In the genomic region with DNA sequence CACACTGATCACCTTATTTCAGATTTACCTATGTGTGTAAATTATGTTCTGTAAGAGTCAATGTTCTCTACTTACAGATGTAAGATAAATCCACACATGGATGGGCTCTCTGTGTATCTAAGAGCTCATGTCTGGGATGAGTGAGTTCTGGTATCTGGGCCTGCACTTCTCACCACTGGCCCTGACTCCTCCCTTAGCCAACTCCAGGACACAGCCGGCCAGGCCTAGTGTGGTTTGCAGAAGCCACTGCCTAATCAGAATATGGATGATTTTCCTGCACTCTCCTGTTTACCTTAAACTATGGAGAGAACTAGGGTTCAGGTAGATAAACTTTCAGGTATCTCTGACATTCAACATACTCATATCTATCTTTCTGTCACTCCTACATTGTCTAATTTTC, we compare ENCODE assay signal across 17 cellular contexts.
DNase-seq lines count a peak whose midpoint lies in the region; ATAC-seq, FAIRE-seq and TF ChIP-seq lines count a peak whose summit lies in the region.
"Had no signal": no experiment of that assay in that cellular context is flagged by ENCODE, and none has a peak within 500 bp of the region (broad histone marks: within the 10 kb centered on the region; RNA-seq: fewer than 3 reads in every experiment).

No MANE protein-coding gene starts in this region.

- H3K27ac ChIP-seq in DOHH2 (ENCODE audit: low read depth, low read length) (no peak overlapping the region), OCI-LY1 (ENCODE audit: low read depth, low read length, poor library complexity, severe bottlenecking) (peak overlapping the region; percentile 14), small intestine (ENCODE audit: low read depth in 1 of 2, low read length in 1 of 2) (no peak overlapping the region)
- H3K27ac ChIP-seq: BLaER1, GM23248, HL-60 had no signal

- no peak overlapping the region for H2AFZ ChIP-seq in OCI-LY1 (ENCODE audit: low read length)
- H2AFZ ChIP-seq: GM23248 had no signal

- no peak for FAIRE-seq in small intestine (lab: Jason Lieb, UNC)
- FAIRE-seq: GM12878, GM19239 had no signal

- peak; percentile 6 for DNase-seq in kidney tubule cell (ENCODE audit: low spot score)
- DNase-seq in small intestine = peak; percentile 15
- DNase-seq in NCI-H1436 (lab: John Stamatoyannopoulos, UW) = no peak
- DNase-seq in MG63 = no peak
- DNase-seq: 8988T; CD4-positive, alpha-beta memory T cell; DMS79 treated with DMSO at 0.1 percent for 48 hours; EL; GM23248 had no signal

- H3K4me3 ChIP-seq in DOHH2 (ENCODE audit: low read length) (0 out of 2 replicates have a peak overlapping the region, but pooled peaks have one; percentile 13), OCI-LY1 (ENCODE audit: low read depth, low read length, poor library complexity, severe bottlenecking) (no peak overlapping the region), small intestine (ENCODE audit: low read depth in 1 of 2, low read length in 2 of 2) (no peak overlapping the region), MG63 (no peak overlapping the region)
- H3K4me3 ChIP-seq: BLaER1, GM12878, GM23248, HAP-1 had no signal

- H3K4me1 ChIP-seq in DOHH2 (ENCODE audit: control insufficient read depth, low read length) (peaks cover 23% of the 10 kb centered on the region), OCI-LY1 (ENCODE audit: insufficient read depth, low read length, severe bottlenecking) (peaks cover 35% of the 10 kb centered on the region), small intestine (ENCODE audit: control insufficient read depth in 2 of 2, insufficient read depth in 1 of 2, low read depth in 1 of 2, low read length in 1 of 2) (no peaks in the 10 kb centered on the region)
- H3K4me1 ChIP-seq: HAP-1 had no signal

- H3K9me2 ChIP-seq in DOHH2 (replicated peaks; ENCODE audit: control insufficient read depth, low read length) = no peaks in the 10 kb centered on the region
- no peaks in the 10 kb centered on the region for H3K9me2 ChIP-seq in OCI-LY1 (ENCODE audit: low read depth, low read length)

- no peak for ATAC-seq in HG02870 (IDR thresholded peaks at IDR 0.05; ENCODE audit: unreplicated experiment)

- no peaks in the 10 kb centered on the region for H4K20me1 ChIP-seq in DOHH2 (ENCODE audit: control insufficient read depth, insufficient read depth, low read depth, low read length)
- no peaks in the 10 kb centered on the region for H4K20me1 ChIP-seq in OCI-LY1 (ENCODE audit: insufficient read depth, low read length)
- H4K20me1 ChIP-seq: BLaER1 had no signal

- H3F3A ChIP-seq in DOHH2 (ENCODE audit: control insufficient read depth, insufficient read depth) (no peaks in the 10 kb centered on the region), OCI-LY1 (ENCODE audit: insufficient read depth, low read length) (no peaks in the 10 kb centered on the region)

- peaks cover 6% of the 10 kb centered on the region; the same call in 1 of the 2 replicates for H3K9me3 ChIP-seq in DOHH2 (ENCODE audit: control insufficient read depth, insufficient read depth, low read length)
- H3K9me3 ChIP-seq in OCI-LY1 (ENCODE audit: low read length) = no peaks in the 10 kb centered on the region
- H3K9me3 ChIP-seq in small intestine (ENCODE audit: control insufficient read depth, low read depth) = no peaks in the 10 kb centered on the region
- no peaks in the 10 kb centered on the region for H3K9me3 ChIP-seq in MG63
- H3K9me3 ChIP-seq: BLaER1, HAP-1 had no signal

- H3K79me2 ChIP-seq in DOHH2 (ENCODE audit: control insufficient read depth, low read length) = no peaks in the 10 kb centered on the region
- H3K79me2 ChIP-seq in OCI-LY1 (ENCODE audit: insufficient read depth, low read length) = no peaks in the 10 kb centered on the region

- H3K9ac ChIP-seq in OCI-LY1 (ENCODE audit: low read length) = no peak overlapping the region
- H3K9ac ChIP-seq: BLaER1, GM23248 had no signal

- no peaks in the 10 kb centered on the region for H3K27me3 ChIP-seq in DOHH2 (ENCODE audit: control insufficient read depth, low read length)
- H3K27me3 ChIP-seq in OCI-LY1 (ENCODE audit: insufficient read depth, low read length) = no peaks in the 10 kb centered on the region
- peaks cover 0 to 4% of the 10 kb centered on the region in 2 donors for H3K27me3 ChIP-seq in small intestine (ENCODE audit: control insufficient read depth in 2 of 2, insufficient read depth in 2 of 2, low read length in 2 of 2)
- peaks cover 3% of the 10 kb centered on the region; the same call in 1 of the 2 replicates for H3K27me3 ChIP-seq in MG63
- H3K27me3 ChIP-seq: BLaER1 had no signal

- TF ChIP-seq CTCF in DOHH2 (IDR thresholded peaks at IDR 0.05; ENCODE audit: low read depth, low read length, poor library complexity, severe bottlenecking) (no peak), OCI-LY1 (IDR thresholded peaks at IDR 0.05; ENCODE audit: low read length) (no peak)

- H3K36me3 ChIP-seq in DOHH2 (ENCODE audit: control insufficient read depth, low read length) = no peaks in the 10 kb centered on the region
- no peaks in the 10 kb centered on the region for H3K36me3 ChIP-seq in OCI-LY1 (ENCODE audit: insufficient read depth, low read length)
- no peaks in the 10 kb centered on the region for H3K36me3 ChIP-seq in small intestine (ENCODE audit: control insufficient read depth in 2 of 2, insufficient read depth in 2 of 2, low read length in 2 of 2)
- no peaks in the 10 kb centered on the region for H3K36me3 ChIP-seq in MG63
- H3K36me3 ChIP-seq: BLaER1, HAP-1 had no signal

- WGBS in small intestine, 3 donors = 23 to 68% (median 33%) methylated on average over 1 of the region's 1 CpG

- H3K4me2 ChIP-seq in DOHH2 (ENCODE audit: low read length) (peak overlapping the region; percentile 39), OCI-LY1 (ENCODE audit: low read length) (no peak overlapping the region; the same call in 1 of the 2 replicates)
- H3K4me2 ChIP-seq: BLaER1 had no signal

Comparison
In these comparisons a context has a peak if more than half of its experiments do, and no peak if none do; other contexts are left out.
1. DNase-seq: peak in kidney tubule cell (single experiment) and small intestine (single experiment); none in NCI-H1436 (single experiment) and MG63 (single experiment).